Comparison of ENCODE assay signal across 9 cellular contexts in the genomic region with DNA sequence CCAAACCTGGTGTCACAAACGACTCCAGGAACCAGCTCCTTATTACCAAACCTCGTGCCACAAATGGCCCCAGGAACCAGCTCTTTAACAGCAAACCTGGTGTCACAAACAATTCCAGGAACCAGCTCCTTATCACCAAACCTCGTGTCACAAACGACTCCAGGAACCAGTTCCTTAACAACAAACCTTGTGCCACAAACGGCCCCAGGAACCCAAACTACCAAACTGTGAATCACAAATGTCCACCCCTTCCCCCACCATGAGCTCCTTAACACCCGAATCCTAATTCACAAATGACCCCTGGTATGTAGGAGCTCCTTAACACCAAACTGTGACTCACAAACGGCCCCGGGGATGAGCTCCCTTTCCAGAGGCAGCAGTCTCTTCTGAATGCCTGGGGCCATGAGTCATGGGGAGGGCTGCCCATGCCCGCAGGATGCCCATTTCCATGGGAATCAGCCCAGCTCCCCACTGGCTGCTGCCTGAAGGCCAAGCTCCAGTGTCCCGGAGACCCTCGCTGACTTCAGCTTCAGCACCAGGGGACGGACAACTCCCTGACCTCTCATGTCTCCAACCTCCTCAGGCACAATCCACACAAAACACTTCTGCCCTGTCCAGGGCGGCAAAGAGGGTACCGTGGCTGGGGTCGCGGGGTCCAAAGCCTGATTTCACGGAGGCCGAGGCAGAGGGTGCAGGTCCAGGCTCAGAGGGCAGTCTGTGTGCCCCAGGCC.
DNase-seq lines count a peak whose midpoint lies in the region; ATAC-seq, FAIRE-seq and TF ChIP-seq lines count a peak whose summit lies in the region.
"Had no signal": no experiment of that assay in that cellular context is flagged by ENCODE, and none has a peak within 500 bp of the region (broad histone marks: within the 10 kb centered on the region; RNA-seq: fewer than 3 reads in every experiment).

No MANE protein-coding gene starts in this region.

- POLR2A ChIA-PET in activated naive CD8-positive, alpha-beta T cell treated with anti-CD3 and anti-CD28 coated beads, Interleukin-2, amount 10 ng/mL, durations not matched to agents 7 days and 5 days (lab: Charles Lee), result interaction anchor here (1.5 kb wide), 1 partner anchor 10 kb away, joined by 4 read pairs; no protein-coding TSS in a partner anchor

- no peak for ATAC-seq in activated naive CD8-positive, alpha-beta T cell treated with anti-CD3 and anti-CD28 coated beads, Interleukin-2, amount 10 ng/mL, durations not matched to agents 7 days and 5 days (ENCODE audit: low read depth)
- ATAC-seq in stimulated activated naive B cell treated with anti-CD40 and anti-IgM and Interleukin-4, amounts not matched to agents 10 μg/mL and 1 μg/mL and 100 μg/mL, for 72 hours (replicated peaks), result no peak

- no peaks in the 10 kb centered on the region for H4K20me1 ChIP-seq in hepatocyte (ENCODE audit: insufficient read depth, poor library complexity, severe bottlenecking)

- TF ChIP-seq CTCF in epithelial cell of proximal tubule (conservative IDR thresholded peaks at IDR 0.05; ENCODE audit: low read depth, low read length) (no peak), hepatocyte (IDR thresholded peaks at IDR 0.05; ENCODE audit: poor library complexity) (no peak)

- H3K27ac Mint-ChIP-seq in activated naive CD8-positive, alpha-beta T cell treated with anti-CD3 and anti-CD28 coated beads, Interleukin-2, amount 10 ng/mL, durations not matched to agents 7 days and 5 days, result peak overlapping the region; percentile 45
- no peak overlapping the region for H3K27ac Mint-ChIP-seq in activated naive CD8-positive, alpha-beta T cell treated with anti-CD3 and anti-CD28 coated beads for 36 hours
- peak overlapping the region; percentile 60 for H3K27ac Mint-ChIP-seq in stimulated activated naive B cell treated with anti-CD40 and anti-IgM and Interleukin-4, amounts not matched to agents 10 μg/mL and 1 μg/mL and 100 μg/mL, for 72 hours

- H3K27me3 ChIP-seq in hepatocyte, result no peaks in the 10 kb centered on the region

- H3K27ac ChIP-seq in hepatocyte, result no peak overlapping the region

- H3K79me2 ChIP-seq in hepatocyte, result no peaks in the 10 kb centered on the region

- H3K4me2 ChIP-seq in hepatocyte, result no peak overlapping the region

- H3K9me2 ChIP-seq in hepatocyte (replicated peaks; ENCODE audit: insufficient read depth), result no peaks in the 10 kb centered on the region

- peak overlapping the region; percentile 32 for H3K4me3 Mint-ChIP-seq in activated naive CD8-positive, alpha-beta T cell treated with anti-CD3 and anti-CD28 coated beads, Interleukin-2, amount 10 ng/mL, durations not matched to agents 7 days and 5 days
- no peak overlapping the region for H3K4me3 Mint-ChIP-seq in activated naive CD8-positive, alpha-beta T cell treated with anti-CD3 and anti-CD28 coated beads for 36 hours
- H3K4me3 Mint-ChIP-seq in stimulated activated naive B cell treated with anti-CD40 and anti-IgM and Interleukin-4, amounts not matched to agents 10 μg/mL and 1 μg/mL and 100 μg/mL, for 72 hours, result no peak overlapping the region

- H3K4me3 ChIP-seq in epithelial cell of proximal tubule (ENCODE audit: low read depth, low read length), result no peak overlapping the region
- H3K4me3 ChIP-seq in hepatocyte, result no peak overlapping the region

- peaks cover 21% of the 10 kb centered on the region for H3K36me3 Mint-ChIP-seq in activated naive CD8-positive, alpha-beta T cell treated with anti-CD3 and anti-CD28 coated beads, Interleukin-2, amount 10 ng/mL, durations not matched to agents 7 days and 5 days
- peaks cover 22% of the 10 kb centered on the region for H3K36me3 Mint-ChIP-seq in activated naive CD8-positive, alpha-beta T cell treated with anti-CD3 and anti-CD28 coated beads for 36 hours
- H3K36me3 Mint-ChIP-seq in stimulated activated naive B cell treated with anti-CD40 and anti-IgM and Interleukin-4, amounts not matched to agents 10 μg/mL and 1 μg/mL and 100 μg/mL, for 72 hours, result peaks cover 29 to 51% of the 10 kb centered on the region in 2 donors

- no peak overlapping the region for H2AFZ ChIP-seq in hepatocyte

- DNase-seq in activated naive CD8-positive, alpha-beta T cell treated with anti-CD3 and anti-CD28 coated beads, Interleukin-2, amount 10 ng/mL, durations not matched to agents 7 days and 5 days, result no peak
- DNase-seq in activated naive CD8-positive, alpha-beta T cell treated with anti-CD3 and anti-CD28 coated beads for 36 hours, result no peak
- DNase-seq in RCC 7860 (ENCODE audit: low spot score) (peak; percentile 95), epithelial cell of proximal tubule (ENCODE audit: low read depth) (peak; percentile 26), hepatocyte (ENCODE audit: low spot score) (no peak), NCI-H1105 (lab: John Stamatoyannopoulos, UW) (no peak), activated gamma-delta T cell (lab: John Stamatoyannopoulos, UW) (no peak)
- DNase-seq in stimulated activated naive B cell treated with anti-CD40 and anti-IgM and Interleukin-4, amounts not matched to agents 10 μg/mL and 1 μg/mL and 100 μg/mL, for 72 hours, result no peak
- DNase-seq: NCI-H1694 treated with DMSO at 0.1 percent for 48 hours had no signal

- 59% methylated on average over 18 of the region's 18 CpGs for WGBS in hepatocyte (ENCODE audit: low lambda C conversion rate, missing lambda C conversion rate)

- H3K9me3 Mint-ChIP-seq in activated naive CD8-positive, alpha-beta T cell treated with anti-CD3 and anti-CD28 coated beads, Interleukin-2, amount 10 ng/mL, durations not matched to agents 7 days and 5 days, result peaks cover 7% of the 10 kb centered on the region
- peaks cover 7% of the 10 kb centered on the region for H3K9me3 Mint-ChIP-seq in activated naive CD8-positive, alpha-beta T cell treated with anti-CD3 and anti-CD28 coated beads for 36 hours
- H3K9me3 Mint-ChIP-seq in stimulated activated naive B cell treated with anti-CD40 and anti-IgM and Interleukin-4, amounts not matched to agents 10 μg/mL and 1 μg/mL and 100 μg/mL, for 72 hours, result no peaks in the 10 kb centered on the region

- H3K27me3 Mint-ChIP-seq in activated naive CD8-positive, alpha-beta T cell treated with anti-CD3 and anti-CD28 coated beads, Interleukin-2, amount 10 ng/mL, durations not matched to agents 7 days and 5 days, result no peaks in the 10 kb centered on the region
- no peaks in the 10 kb centered on the region for H3K27me3 Mint-ChIP-seq in activated naive CD8-positive, alpha-beta T cell treated with anti-CD3 and anti-CD28 coated beads for 36 hours
- no peaks in the 10 kb centered on the region for H3K27me3 Mint-ChIP-seq in stimulated activated naive B cell treated with anti-CD40 and anti-IgM and Interleukin-4, amounts not matched to agents 10 μg/mL and 1 μg/mL and 100 μg/mL, for 72 hours

- no peaks in the 10 kb centered on the region for H3K36me3 ChIP-seq in hepatocyte (replicated peaks; ENCODE audit: insufficient read depth, low read depth)

- peak; percentile 93 for FAIRE-seq in RCC 7860 (lab: Jason Lieb, UNC)

- no peaks in the 10 kb centered on the region for H3K4me1 ChIP-seq in hepatocyte (ENCODE audit: insufficient read depth)

- H3K4me1 Mint-ChIP-seq in activated naive CD8-positive, alpha-beta T cell treated with anti-CD3 and anti-CD28 coated beads, Interleukin-2, amount 10 ng/mL, durations not matched to agents 7 days and 5 days, result peaks cover 15% of the 10 kb centered on the region
- H3K4me1 Mint-ChIP-seq in activated naive CD8-positive, alpha-beta T cell treated with anti-CD3 and anti-CD28 coated beads for 36 hours, result peaks cover 11% of the 10 kb centered on the region
- H3K4me1 Mint-ChIP-seq in stimulated activated naive B cell treated with anti-CD40 and anti-IgM and Interleukin-4, amounts not matched to agents 10 μg/mL and 1 μg/mL and 100 μg/mL, for 72 hours, result peaks cover 11 to 15% of the 10 kb centered on the region in 2 donors

- no peaks in the 10 kb centered on the region for H3K9me3 ChIP-seq in hepatocyte (ENCODE audit: low read depth)

Comparison
In these comparisons a context has a peak if more than half of its experiments do, and no peak if none do; other contexts are left out.
1. DNase-seq: peak in RCC 7860 (single experiment) and epithelial cell of proximal tubule (single experiment); none in activated naive CD8-positive, alpha-beta T cell treated with anti-CD3 and anti-CD28 coated beads, Interleukin-2, amount 10 ng/mL, durations not matched to agents 7 days and 5 days (single experiment), activated naive CD8-positive, alpha-beta T cell treated with anti-CD3 and anti-CD28 coated beads for 36 hours (single experiment), stimulated activated naive B cell treated with anti-CD40 and anti-IgM and Interleukin-4, amounts not matched to agents 10 μg/mL and 1 μg/mL and 100 μg/mL, for 72 hours (single experiment), hepatocyte (single experiment), NCI-H1105 (single experiment) and activated gamma-delta T cell (single experiment).